19 cellular contexts compared by ENCODE assay signal in genomic region chr5:94508421-94509148, GRCh38.
DNase-seq lines count a peak whose midpoint lies in the region; ATAC-seq and TF ChIP-seq lines count a peak whose summit lies in the region.
"Had no signal": no experiment of that assay in that cellular context is flagged by ENCODE, and none has a peak within 500 bp of the region (broad histone marks: within the 10 kb centered on the region; RNA-seq: fewer than 3 reads in every experiment).

No MANE protein-coding gene starts in this region.

- H4K20me1 ChIP-seq in GM23248 (ENCODE audit: insufficient read depth), result no peaks in the 10 kb centered on the region

- H3K4me1 ChIP-seq in BE2C (peaks cover 18% of the 10 kb centered on the region), GM23248 (ENCODE audit: insufficient read depth) (peaks cover 32% of the 10 kb centered on the region), adipocyte (ENCODE audit: control insufficient read depth, insufficient read depth, low read length) (peaks cover 39% of the 10 kb centered on the region), breast epithelium (no peaks in the 10 kb centered on the region)
- H3K4me1 ChIP-seq: colonic mucosa had no signal

- H3K27ac Mint-ChIP-seq in immature natural killer cell, result no peak overlapping the region
- H3K27ac Mint-ChIP-seq: activated CD8-positive, alpha-beta T cell treated with anti-CD3 and anti-CD28 coated beads, Interleukin-2, amount 10 ng/mL, durations not matched to agents 7 days and 5 days; activated naive CD8-positive, alpha-beta T cell; T-cell had no signal

- in situ Hi-C loops in GM23248 (cut with MboI), result no loop called here

- no peaks in the 10 kb centered on the region for H3K4me1 Mint-ChIP-seq in immature natural killer cell
- H3K4me1 Mint-ChIP-seq: T-cell had no signal

- peak; percentile 7; the same call in 1 of the 2 replicates for TF ChIP-seq CTCF in BE2C (IDR thresholded peaks at IDR 0.05; ENCODE audit: low read depth, low read length)
- TF ChIP-seq CTCF in breast epithelium (IDR thresholded peaks at IDR 0.05), result no peak

- no peaks in the 10 kb centered on the region for H3K9me2 ChIP-seq in GM23248 (ENCODE audit: insufficient read depth)

- TF ChIP-seq POLR2A in breast epithelium (IDR thresholded peaks at IDR 0.05), result no peak

- no peak overlapping the region for H3K27ac ChIP-seq in GM23248
- H3K27ac ChIP-seq in breast epithelium, result no peak overlapping the region
- H3K27ac ChIP-seq: colonic mucosa, RWPE1, VCaP had no signal

- peaks cover 0 to 4% (median 0%) of the 10 kb centered on the region in 3 donors for H3K36me3 Mint-ChIP-seq in immature natural killer cell
- H3K36me3 Mint-ChIP-seq: activated naive CD8-positive, alpha-beta T cell; T-cell had no signal

- 40 to 57% methylated on average over 4 of the region's 4 CpGs for WGBS in GM23248 (ENCODE audit: low coverage in 1 of 2, low lambda C conversion rate in 2 of 2, missing lambda C conversion rate in 2 of 2), 2 experiments

- no peak overlapping the region for H3K9ac ChIP-seq in GM23248
- H3K9ac ChIP-seq in adipocyte (ENCODE audit: low read length), result no peak overlapping the region

- H3F3A ChIP-seq in GM23248 (ENCODE audit: insufficient read depth), result no peaks in the 10 kb centered on the region

- no peaks in the 10 kb centered on the region for H3K9me3 ChIP-seq in BE2C
- H3K9me3 ChIP-seq in GM23248 (ENCODE audit: low read depth), result no peaks in the 10 kb centered on the region
- H3K9me3 ChIP-seq in adipocyte (ENCODE audit: control insufficient read depth, low read length), result no peaks in the 10 kb centered on the region
- no peaks in the 10 kb centered on the region for H3K9me3 ChIP-seq in breast epithelium
- H3K9me3 ChIP-seq: colonic mucosa had no signal

- no peaks in the 10 kb centered on the region for H3K9me3 Mint-ChIP-seq in immature natural killer cell
- H3K9me3 Mint-ChIP-seq: T-cell had no signal

- H3K36me3 ChIP-seq in BE2C (no peaks in the 10 kb centered on the region), GM23248 (ENCODE audit: low read depth) (no peaks in the 10 kb centered on the region), adipocyte (ENCODE audit: control insufficient read depth, insufficient read depth, low read length, severe bottlenecking) (no peaks in the 10 kb centered on the region), breast epithelium (no peaks in the 10 kb centered on the region)
- H3K36me3 ChIP-seq: colonic mucosa had no signal

- no peaks in the 10 kb centered on the region for H3K79me2 ChIP-seq in GM23248 (ENCODE audit: insufficient read depth)

- no peaks in the 10 kb centered on the region for H3K27me3 Mint-ChIP-seq in immature natural killer cell (ENCODE audit: low read depth in 3 of 3)
- H3K27me3 Mint-ChIP-seq: activated naive CD8-positive, alpha-beta T cell; T-cell had no signal

- intact Hi-C loops in breast epithelium (cut with DNase I; ENCODE audit: low total_unique reads), result no loop called here
- intact Hi-C loops in left colon (cut with DNase I, micrococcal nuclease), result no loop called here

- peak overlapping the region; percentile 25 for H3K4me3 ChIP-seq in BE2C (ENCODE audit: low read depth, low read length)
- H3K4me3 ChIP-seq in GM23248, result no peak overlapping the region
- H3K4me3 ChIP-seq in adipocyte (ENCODE audit: low read length), result no peak overlapping the region
- no peak overlapping the region for H3K4me3 ChIP-seq in breast epithelium
- H3K4me3 ChIP-seq: colonic mucosa had no signal

- no peak overlapping the region for H2AFZ ChIP-seq in GM23248

- no peak overlapping the region for H3K4me3 Mint-ChIP-seq in immature natural killer cell
- H3K4me3 Mint-ChIP-seq: activated CD8-positive, alpha-beta T cell treated with anti-CD3 and anti-CD28 coated beads, Interleukin-2, amount 10 ng/mL, durations not matched to agents 7 days and 5 days; activated naive CD8-positive, alpha-beta T cell; T-cell had no signal

- H3K27me3 ChIP-seq in BE2C, result no peaks in the 10 kb centered on the region
- H3K27me3 ChIP-seq in GM23248 (replicated peaks; ENCODE audit: insufficient read depth), result no peaks in the 10 kb centered on the region
- H3K27me3 ChIP-seq in adipocyte (replicated peaks; ENCODE audit: control insufficient read depth, insufficient read depth, low read length), result no peaks in the 10 kb centered on the region
- no peaks in the 10 kb centered on the region for H3K27me3 ChIP-seq in breast epithelium
- H3K27me3 ChIP-seq: colonic mucosa had no signal

- H3K4me2 ChIP-seq in GM23248 (ENCODE audit: unreplicated experiment), result no peak overlapping the region

- DNase-seq in BE2C (peak; percentile 83), GM23248 (peak; percentile 5), NCI-H2171 (lab: John Stamatoyannopoulos, UW) (peak; percentile 35), adipocyte (ENCODE audit: low read depth) (peak; percentile 13), breast epithelium (ENCODE audit: low spot score in 2 of 2) (no peak), left colon (no peak), immature natural killer cell (no peak)
- DNase-seq: activated CD8-positive, alpha-beta T cell treated with anti-CD3 and anti-CD28 coated beads, Interleukin-2, amount 10 ng/mL, durations not matched to agents 7 days and 5 days; activated T-cell treated with anti-CD3 and anti-CD28 coated beads, Interleukin-2, amount 50 U/mL, for 48 hours; AML-193; colonic mucosa; Kasumi-1; kidney glomerular epithelial cell; NCI-H1436 treated with DMSO at 0.1 percent for 48 hours; T-cell had no signal

- ATAC-seq in GM21381 (IDR thresholded peaks at IDR 0.05; ENCODE audit: unreplicated experiment), result no peak
- ATAC-seq in left colon, result no peak
- ATAC-seq: activated CD8-positive, alpha-beta T cell treated with anti-CD3 and anti-CD28 coated beads, Interleukin-2, amount 10 ng/mL, durations not matched to agents 7 days and 5 days; T-cell had no signal

Comparison
In these comparisons a context has a peak if more than half of its experiments do, and no peak if none do; other contexts are left out.
1. DNase-seq: peak in BE2C (single experiment), GM23248 (single experiment), NCI-H2171 (single experiment) and adipocyte (single experiment); none in breast epithelium (0 of 2), left colon (0 of 2) and immature natural killer cell (0 of 3).